Comparison of ENCODE assay signal across 1 cellular context in the genomic region with DNA sequence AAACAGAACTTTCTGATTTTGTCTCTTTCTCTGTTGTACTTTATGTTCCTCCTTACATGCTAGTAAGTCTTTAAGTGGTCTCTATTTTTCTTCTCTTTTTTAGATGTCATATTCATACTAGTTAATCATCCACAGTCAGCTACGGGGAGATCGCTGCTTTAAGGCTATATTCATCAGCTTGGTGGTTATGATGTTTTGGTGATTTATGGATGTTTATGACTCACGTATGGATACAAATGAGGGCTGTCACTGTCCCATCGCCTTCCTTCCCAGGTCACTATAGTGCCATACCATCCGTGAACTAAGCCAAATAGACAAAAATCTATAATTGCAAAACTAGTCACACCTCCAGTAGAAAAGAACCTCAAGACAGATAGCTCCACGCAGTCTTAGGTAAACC.
TF ChIP-seq lines count a peak whose summit lies in the region.

No MANE protein-coding gene starts in this region.

TF ChIP-seq in SK-N-SH, 30 proteins besides CTCF, POLR2A, EP300 and RAD21 (continued from another document):
- TF ChIP-seq PBX3 (IDR thresholded peaks at IDR 0.05): peak; percentile 73
- no peak for TF ChIP-seq MXI1 (IDR thresholded peaks at IDR 0.05; ENCODE audit: low read depth, low read length)
- no peak for TF ChIP-seq POLR2AphosphoS5 (IDR thresholded peaks at IDR 0.05; ENCODE audit: low read depth, low read length)
- TF ChIP-seq SMC3 (IDR thresholded peaks at IDR 0.05; ENCODE audit: low read depth, low read length): no peak
- no peak for TF ChIP-seq MAX (IDR thresholded peaks at IDR 0.05; ENCODE audit: low read depth)
- no peak for TF ChIP-seq MEF2A (IDR thresholded peaks at IDR 0.05; ENCODE audit: borderline replicate concordance, low read depth)
- no peak for TF ChIP-seq CHD2 (IDR thresholded peaks at IDR 0.05; ENCODE audit: low read length, partially characterized antibody)
- TF ChIP-seq NFIC (IDR thresholded peaks at IDR 0.05; ENCODE audit: borderline replicate concordance): no peak
- peak; percentile 14; the same call in 1 of the 2 replicates for TF ChIP-seq FOSL2 (IDR thresholded peaks at IDR 0.05; ENCODE audit: borderline replicate concordance, low read depth)
